ENCODE assay signal across 15 cellular contexts in the genomic region with DNA sequence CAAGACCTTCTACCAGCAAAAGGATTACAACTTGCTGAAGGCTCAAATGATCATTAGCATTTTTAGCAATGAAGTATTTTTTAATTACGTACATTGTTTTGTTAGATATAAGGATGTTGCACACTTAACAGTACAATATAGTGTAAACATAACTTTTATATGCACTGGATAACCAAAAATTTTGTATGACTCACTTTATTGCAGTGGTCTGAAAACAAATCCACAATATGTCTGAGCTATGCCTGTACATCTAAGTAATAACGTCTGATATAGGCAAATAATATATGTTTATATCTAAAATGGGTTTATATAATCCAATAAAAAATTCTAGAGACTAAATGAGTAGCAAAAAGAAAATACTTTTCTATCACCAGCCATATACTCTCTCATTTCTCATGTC. TPM values are rescaled to one million over a fixed set of nuclear protein-coding genes. Genes with fewer than 3 reads are reported as not detected.
DNase-seq lines count a peak whose midpoint lies in the region; ATAC-seq lines count a peak whose summit lies in the region.
"Had no signal": no experiment of that assay in that cellular context is flagged by ENCODE, and none has a peak within 500 bp of the region (broad histone marks: within the 10 kb centered on the region; RNA-seq: fewer than 3 reads in every experiment).

No MANE protein-coding gene starts in this region.

- H4K20me1 ChIP-seq in BLaER1 (no peaks in the 10 kb centered on the region), Karpas-422 (ENCODE audit: insufficient read depth, low read depth, low read length) (no peaks in the 10 kb centered on the region)

- no peaks in the 10 kb centered on the region for H3K79me2 ChIP-seq in Karpas-422 (ENCODE audit: low read length)

- no peaks in the 10 kb centered on the region for H3K9me2 ChIP-seq in Karpas-422 (replicated peaks; ENCODE audit: insufficient read depth, low read length)

- peak overlapping the region; percentile 91; the same call in 1 of the 2 replicates for H3K4me2 ChIP-seq in BLaER1
- H3K4me2 ChIP-seq in Karpas-422 (ENCODE audit: low read depth, low read length, poor library complexity, severe bottlenecking) = no peak overlapping the region

- H3K4me1 ChIP-seq in BLaER1 (peaks cover 49% of the 10 kb centered on the region), Karpas-422 (ENCODE audit: low read length) (no peaks in the 10 kb centered on the region)
- H3K4me1 ChIP-seq: Caco-2 had no signal

- no peak overlapping the region for H2AFZ ChIP-seq in Karpas-422 (ENCODE audit: low read length)

- ATAC-seq in GM21360 (IDR thresholded peaks at IDR 0.05; ENCODE audit: unreplicated experiment) (no peak), GM21381 (IDR thresholded peaks at IDR 0.05; ENCODE audit: unreplicated experiment) (no peak)
- ATAC-seq: CD8-positive, alpha-beta T cell had no signal

- H3K27me3 ChIP-seq in BLaER1 (no peaks in the 10 kb centered on the region), Karpas-422 (ENCODE audit: low read length) (no peaks in the 10 kb centered on the region)

- DNase-seq in Karpas-422 = peak; percentile 2
- DNase-seq in T-helper 2 cell = no peak
- DNase-seq: 8988T; AML-193; Caco-2; Calu3; CD4-positive, alpha-beta T cell; CD8-positive, alpha-beta T cell; DMS79 treated with DMSO at 0.1 percent for 48 hours; GF-D8 had no signal

- H3K27ac ChIP-seq in BLaER1 (peak overlapping the region; percentile 92), Karpas-422 (ENCODE audit: low read length) (no peak overlapping the region)
- H3K27ac ChIP-seq: C4-2B had no signal

- H3K36me3 ChIP-seq in BLaER1 (peaks cover 67% of the 10 kb centered on the region), Karpas-422 (ENCODE audit: insufficient read depth, low read length) (no peaks in the 10 kb centered on the region)

- H3K9me3 ChIP-seq in BLaER1 (peaks cover 58% of the 10 kb centered on the region), Karpas-422 (ENCODE audit: low read length) (no peaks in the 10 kb centered on the region)
- H3K9me3 ChIP-seq: Caco-2 had no signal

- H3K4me3 ChIP-seq in BLaER1 = peak overlapping the region; percentile 44; the same call in 1 of the 2 replicates
- no peak overlapping the region for H3K4me3 ChIP-seq in Karpas-422 (ENCODE audit: low read length)

- H3K9ac ChIP-seq in BLaER1 (no peak overlapping the region), Karpas-422 (ENCODE audit: low read length) (no peak overlapping the region)

RNA-seq across cellular contexts. Expression of a gene that starts 10.6 kb away (rescaled TPM):
- 13.3 and 23.4 TPM in 2 replicates for total RNA-seq in Karpas-422 (2014; rRNA removed; shearing (Covaris generic); ENCODE audit: low replicate concordance)
- total RNA-seq: B cell; CD8-positive, alpha-beta T cell had no signal
